In genomic region chr3:133661454-133662255, GRCh38 we compare ENCODE assay signal across 8 cellular contexts. TPM values are rescaled to one million over a fixed set of nuclear protein-coding genes. Genes with fewer than 3 reads are reported as not detected.
DNase-seq lines count a peak whose midpoint lies in the region; ATAC-seq and FAIRE-seq lines count a peak whose summit lies in the region.

TSS of gene TOPBP1 (minus strand) at chr3:133661941. CDS start at chr3:133661127, 814 bp downstream.

- intact Hi-C loops in T-helper 2 cell treated with Interferon-gamma antibody and Interleukin-4, amounts not matched to agents 100 ng/mL and 5 ng/mL, for 36 hours (cut with micrococcal nuclease) = loop anchor here (1.0 to 5.0 kb wide), 8 partner anchors 88 to 1245 kb away; partner anchors contain the start of genes ANAPC13, CDV3, DNAJC13 and NPHP3
- intact Hi-C loops in right cardiac atrium (cut with DNase I) = loop anchor here in 2 of 4 donors (5.0 to 10.0 kb wide), 3 partner anchors 153 to 266 kb away; no protein-coding TSS in a partner anchor

- H3K27me3 ChIP-seq in right cardiac atrium (ENCODE audit: control insufficient read depth, insufficient read depth) = no peaks in the 10 kb centered on the region

- peaks cover 3% of the 10 kb centered on the region for H3K4me1 ChIP-seq in right cardiac atrium (ENCODE audit: control insufficient read depth, insufficient read depth, low read length)

- no peaks in the 10 kb centered on the region for H3K9me3 ChIP-seq in right cardiac atrium (ENCODE audit: control insufficient read depth, low read length)

- peak; percentile 39 for DNase-seq in NCI-H187 treated with DMSO at 0.1 percent for 48 hours (lab: John Stamatoyannopoulos, UW)
- peak in 56 of 58 donors; percentile 5 to 89 (median 64) for DNase-seq in anterior cingulate cortex (lab: John Stamatoyannopoulos, UW)
- peak; percentile 83 to 93 (median 92) for DNase-seq in right cardiac atrium
- no peak for DNase-seq in pulmonary artery endothelial cell (ENCODE audit: low read depth, low spot score)
- DNase-seq in urothelium cell line (ENCODE audit: low spot score) = peak; percentile 90

- no peak for FAIRE-seq in urothelium cell line (lab: Jason Lieb, UNC)

- peak within 1 kb of the TSS; percentile 66 for H3K4me3 ChIP-seq in right cardiac atrium (ENCODE audit: low read length)

- WGBS in right cardiac atrium = under 1% methylated on average over 57 of the region's 57 CpGs

- H3K27ac ChIP-seq in right cardiac atrium (ENCODE audit: low read length) = peak within 1 kb of the TSS; percentile 93

- ATAC-seq in GM18508 (IDR thresholded peaks at IDR 0.05; ENCODE audit: insufficient read depth, unreplicated experiment) = peak; percentile 60
- ATAC-seq in HG02970 (IDR thresholded peaks at IDR 0.05; ENCODE audit: low FRiP score, unreplicated experiment) = peak; percentile 79
- peak; percentile 91 to 92 for ATAC-seq in right cardiac atrium

RNA-seq across cellular contexts. Expression of gene TOPBP1, which starts in this region (rescaled TPM):
- 88.4 and 93.0 TPM in 2 replicates for total RNA-seq in T-helper 2 cell treated with Interferon-gamma antibody and Interleukin-4, amounts not matched to agents 100 ng/mL and 5 ng/mL, for 36 hours
- total RNA-seq in right cardiac atrium (10 to 100 TPM; 10.5 to 12.7 (median 12.4) TPM), pulmonary artery endothelial cell (31.7 and 43.4 TPM in 2 replicates)
- polyA plus RNA-seq in right cardiac atrium = 5.4 TPM
